8 cellular contexts compared by ENCODE assay signal in the genomic region with DNA sequence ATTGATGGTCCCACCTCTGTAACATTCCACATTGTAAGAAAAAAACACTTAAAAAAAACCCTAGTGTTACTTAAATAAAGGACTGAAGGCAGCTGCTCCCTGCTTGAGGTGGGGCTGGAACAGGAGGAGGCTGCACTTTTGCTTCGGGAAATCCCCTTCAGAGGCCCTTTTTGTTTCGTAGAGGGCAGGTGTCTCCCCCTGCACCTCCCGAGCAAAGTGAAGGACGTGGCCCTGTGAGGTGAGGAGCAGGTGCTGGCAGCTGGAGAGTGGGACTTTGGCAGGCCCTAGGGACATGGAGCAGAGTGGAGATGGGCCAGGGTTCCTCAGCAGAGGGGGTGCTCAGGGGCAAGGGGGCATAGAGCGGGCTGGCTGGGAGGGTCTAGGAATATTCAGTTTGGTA.
DNase-seq lines count a peak whose midpoint lies in the region; ATAC-seq lines count a peak whose summit lies in the region.

No MANE protein-coding gene starts in this region.

- DNase-seq in NCI-H146 (lab: John Stamatoyannopoulos, UW) (peak; percentile 28), NCI-H146 treated with DMSO at 0.1 percent for 48 hours (lab: John Stamatoyannopoulos, UW; ENCODE audit: unreplicated experiment) (no peak), NCI-H2171 (lab: John Stamatoyannopoulos, UW) (peak; percentile 52)
- peak; percentile 31 for DNase-seq in stimulated activated CD4-positive, alpha-beta T cell treated with anti-CD3 and anti-CD28 coated beads, Interleukin-4, amount 100 ng/mL, for 1 hour
- DNase-seq in effector CD4-positive, alpha-beta T cell, result no peak

- ATAC-seq in HG02610 (IDR thresholded peaks at IDR 0.05; ENCODE audit: unreplicated experiment) (peak; percentile 70), HG02885 (IDR thresholded peaks at IDR 0.05; ENCODE audit: poor library complexity, unreplicated experiment) (no peak), HG03039 (IDR thresholded peaks at IDR 0.05; ENCODE audit: unreplicated experiment) (no peak)

Comparison
In these comparisons a context has a peak if more than half of its experiments do, and no peak if none do; other contexts are left out.
1. DNase-seq: peak in NCI-H146 (single experiment), NCI-H2171 (single experiment) and stimulated activated CD4-positive, alpha-beta T cell treated with anti-CD3 and anti-CD28 coated beads, Interleukin-4, amount 100 ng/mL, for 1 hour (single experiment); none in NCI-H146 treated with DMSO at 0.1 percent for 48 hours (single experiment) and effector CD4-positive, alpha-beta T cell (single experiment).